Comparison of ENCODE assay signal across 1 cellular context in the genomic region with DNA sequence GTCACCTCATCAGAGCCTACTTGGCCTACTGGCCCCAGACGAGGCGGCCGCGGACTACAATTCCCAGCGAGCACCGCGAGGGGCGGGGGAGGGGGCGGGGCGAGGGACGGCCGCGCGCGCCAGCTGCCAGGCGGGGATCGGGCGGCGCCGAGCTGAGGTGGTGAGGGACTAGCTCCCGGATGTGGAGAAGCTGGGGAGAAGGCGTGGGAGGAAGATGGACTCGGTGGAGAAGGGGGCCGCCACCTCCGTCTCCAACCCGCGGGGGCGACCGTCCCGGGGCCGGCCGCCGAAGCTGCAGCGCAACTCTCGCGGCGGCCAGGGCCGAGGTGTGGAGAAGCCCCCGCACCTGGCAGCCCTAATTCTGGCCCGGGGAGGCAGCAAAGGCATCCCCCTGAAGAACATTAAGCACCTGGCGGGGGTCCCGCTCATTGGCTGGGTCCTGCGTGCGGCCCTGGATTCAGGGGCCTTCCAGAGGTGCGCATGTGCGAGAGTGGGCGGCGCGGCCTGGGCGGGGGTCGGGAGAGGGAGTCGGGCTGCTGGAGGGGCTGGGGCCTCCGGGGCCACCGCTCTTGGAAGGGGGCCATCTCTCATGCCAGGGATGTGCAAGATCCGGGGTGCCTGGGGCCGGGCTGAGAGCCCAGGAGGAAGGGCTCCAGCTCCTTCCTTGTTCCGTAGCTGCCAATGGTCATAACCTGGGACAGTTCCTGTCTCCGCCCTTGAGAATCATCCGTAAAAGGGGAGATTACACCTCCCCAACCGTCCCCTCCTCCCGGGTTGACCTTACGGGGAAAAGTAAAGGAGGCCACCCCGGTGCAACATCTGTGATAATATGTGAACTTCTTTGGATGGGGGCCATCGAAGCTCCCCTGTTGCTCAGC.
A peak's percentile ranks its signal among the peaks of the same experiment; 100 is the strongest.
TF ChIP-seq lines count a peak whose summit lies in the region.

A gene (plus strand): TSS at position 129 of the 878 bp plus-strand sequence. CDS start 86 bp downstream, at position 215.

TF ChIP-seq in K562, 482 proteins besides CTCF, POLR2A, EP300 and RAD21 (continued from another document and continues in another):
- TF ChIP-seq, protein P1, sequence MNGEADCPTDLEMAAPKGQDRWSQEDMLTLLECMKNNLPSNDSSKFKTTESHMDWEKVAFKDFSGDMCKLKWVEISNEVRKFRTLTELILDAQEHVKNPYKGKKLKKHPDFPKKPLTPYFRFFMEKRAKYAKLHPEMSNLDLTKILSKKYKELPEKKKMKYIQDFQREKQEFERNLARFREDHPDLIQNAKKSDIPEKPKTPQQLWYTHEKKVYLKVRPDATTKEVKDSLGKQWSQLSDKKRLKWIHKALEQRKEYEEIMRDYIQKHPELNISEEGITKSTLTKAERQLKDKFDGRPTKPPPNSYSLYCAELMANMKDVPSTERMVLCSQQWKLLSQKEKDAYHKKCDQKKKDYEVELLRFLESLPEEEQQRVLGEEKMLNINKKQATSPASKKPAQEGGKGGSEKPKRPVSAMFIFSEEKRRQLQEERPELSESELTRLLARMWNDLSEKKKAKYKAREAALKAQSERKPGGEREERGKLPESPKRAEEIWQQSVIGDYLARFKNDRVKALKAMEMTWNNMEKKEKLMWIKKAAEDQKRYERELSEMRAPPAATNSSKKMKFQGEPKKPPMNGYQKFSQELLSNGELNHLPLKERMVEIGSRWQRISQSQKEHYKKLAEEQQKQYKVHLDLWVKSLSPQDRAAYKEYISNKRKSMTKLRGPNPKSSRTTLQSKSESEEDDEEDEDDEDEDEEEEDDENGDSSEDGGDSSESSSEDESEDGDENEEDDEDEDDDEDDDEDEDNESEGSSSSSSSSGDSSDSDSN (IDR thresholded peaks at IDR 0.05; ENCODE audit: borderline replicate concordance in 1 of 2, low read depth in 2 of 2, low read length in 2 of 2): peak in 1 of 2 experiments; percentile 66; a peak in 1 of 4 replicates
- TF ChIP-seq, protein P2, sequence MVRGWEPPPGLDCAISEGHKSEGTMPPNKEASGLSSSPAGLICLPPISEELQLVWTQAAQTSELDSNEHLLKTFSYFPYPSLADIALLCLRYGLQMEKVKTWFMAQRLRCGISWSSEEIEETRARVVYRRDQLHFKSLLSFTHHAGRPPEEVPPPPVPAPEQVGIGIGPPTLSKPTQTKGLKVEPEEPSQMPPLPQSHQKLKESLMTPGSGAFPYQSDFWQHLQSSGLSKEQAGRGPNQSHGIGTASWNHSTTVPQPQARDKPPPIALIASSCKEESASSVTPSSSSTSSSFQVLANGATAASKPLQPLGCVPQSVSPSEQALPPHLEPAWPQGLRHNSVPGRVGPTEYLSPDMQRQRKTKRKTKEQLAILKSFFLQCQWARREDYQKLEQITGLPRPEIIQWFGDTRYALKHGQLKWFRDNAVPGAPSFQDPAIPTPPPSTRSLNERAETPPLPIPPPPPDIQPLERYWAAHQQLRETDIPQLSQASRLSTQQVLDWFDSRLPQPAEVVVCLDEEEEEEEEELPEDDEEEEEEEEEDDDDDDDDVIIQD (CRISPR knock-in tag; IDR thresholded peaks at IDR 0.05): no peak
- TF ChIP-seq GABPB1 (CRISPR knock-in tag; IDR thresholded peaks at IDR 0.05) (0 out of 2 replicates have a peak, but pooled peaks have one; percentile 27), TBL1XR1 (IDR thresholded peaks at IDR 0.05; ENCODE audit: low read length in 2 of 2) (peak; percentile 51 to 69; a peak in 1 of 4 replicates), HIVEP1 (CRISPR knock-in tag; IDR thresholded peaks at IDR 0.05) (no peak), MED1 (CRISPR knock-in tag; IDR thresholded peaks at IDR 0.05; ENCODE audit: borderline replicate concordance) (no peak), HDAC6 (IDR thresholded peaks at IDR 0.05; ENCODE audit: low read depth, low read length) (no peak), SLC30A9 (CRISPR knock-in tag; IDR thresholded peaks at IDR 0.05) (no peak), ZNF695 (CRISPR knock-in tag; IDR thresholded peaks at IDR 0.05) (no peak), SUPT5H (IDR thresholded peaks at IDR 0.05) (peak; percentile 71), BCL6 (CRISPR knock-in tag; IDR thresholded peaks at IDR 0.05) (no peak), ETV6 (IDR thresholded peaks at IDR 0.05; ENCODE audit: borderline replicate concordance in 1 of 2, low read depth in 2 of 2, low read length in 1 of 2) (no peak), ETV6 (CRISPR knock-in tag; IDR thresholded peaks at IDR 0.05; ENCODE audit: borderline replicate concordance) (no peak), ZNF699 (CRISPR knock-in tag; IDR thresholded peaks at IDR 0.05; ENCODE audit: insufficient replicate concordance) (no peak), ZNF764 (CRISPR knock-in tag; IDR thresholded peaks at IDR 0.05; ENCODE audit: low read depth) (no peak), ZNF354B (CRISPR knock-in tag; IDR thresholded peaks at IDR 0.05) (no peak), ZBTB8A (IDR thresholded peaks at IDR 0.05; ENCODE audit: partially characterized antibody) (no peak), DNMT1 (IDR thresholded peaks at IDR 0.05) (no peak), MYC (IDR thresholded peaks at IDR 0.05; ENCODE audit: low read depth, low read length) (peak; percentile 43; the same call in 1 of the 2 replicates), MYC (CRISPR knock-in tag; IDR thresholded peaks at IDR 0.05; ENCODE audit: borderline replicate concordance, low read depth) (no peak), NBN (IDR thresholded peaks at IDR 0.05; ENCODE audit: low read depth) (no peak), RBFOX2 (IDR thresholded peaks at IDR 0.05; ENCODE audit: low read depth, low read length) (peak; percentile 93), EWSR1 (IDR thresholded peaks at IDR 0.05; ENCODE audit: borderline replicate concordance, low read depth, partially characterized antibody) (no peak), SIN3B (IDR thresholded peaks at IDR 0.05; ENCODE audit: low read depth) (no peak), LARP7 (IDR thresholded peaks at IDR 0.05) (no peak), MCM2 (IDR thresholded peaks at IDR 0.05; ENCODE audit: low read depth) (no peak), RBM22 (IDR thresholded peaks at IDR 0.05; ENCODE audit: low read depth, low read length, poor library complexity, severe bottlenecking) (no peak), TEAD1 (CRISPR knock-in tag; IDR thresholded peaks at IDR 0.05) (no peak), RCOR1 (IDR thresholded peaks at IDR 0.05; ENCODE audit: borderline replicate concordance in 1 of 2, low read depth in 2 of 2, low read length in 2 of 2) (peak in 1 of 2 experiments; percentile 67; a peak in 2 of 4 replicates), ZNF239 (CRISPR knock-in tag; IDR thresholded peaks at IDR 0.05) (no peak), HEY1 (CRISPR knock-in tag; IDR thresholded peaks at IDR 0.05; ENCODE audit: borderline replicate concordance) (no peak), HOXB6 (CRISPR knock-in tag; IDR thresholded peaks at IDR 0.05; ENCODE audit: borderline replicate concordance) (no peak)
- TF ChIP-seq, protein P3, sequence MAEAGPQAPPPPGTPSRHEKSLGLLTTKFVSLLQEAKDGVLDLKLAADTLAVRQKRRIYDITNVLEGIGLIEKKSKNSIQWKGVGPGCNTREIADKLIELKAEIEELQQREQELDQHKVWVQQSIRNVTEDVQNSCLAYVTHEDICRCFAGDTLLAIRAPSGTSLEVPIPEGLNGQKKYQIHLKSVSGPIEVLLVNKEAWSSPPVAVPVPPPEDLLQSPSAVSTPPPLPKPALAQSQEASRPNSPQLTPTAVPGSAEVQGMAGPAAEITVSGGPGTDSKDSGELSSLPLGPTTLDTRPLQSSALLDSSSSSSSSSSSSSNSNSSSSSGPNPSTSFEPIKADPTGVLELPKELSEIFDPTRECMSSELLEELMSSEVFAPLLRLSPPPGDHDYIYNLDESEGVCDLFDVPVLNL (CRISPR knock-in tag; IDR thresholded peaks at IDR 0.05; ENCODE audit: low read depth): no peak
- TF ChIP-seq, protein P4, sequence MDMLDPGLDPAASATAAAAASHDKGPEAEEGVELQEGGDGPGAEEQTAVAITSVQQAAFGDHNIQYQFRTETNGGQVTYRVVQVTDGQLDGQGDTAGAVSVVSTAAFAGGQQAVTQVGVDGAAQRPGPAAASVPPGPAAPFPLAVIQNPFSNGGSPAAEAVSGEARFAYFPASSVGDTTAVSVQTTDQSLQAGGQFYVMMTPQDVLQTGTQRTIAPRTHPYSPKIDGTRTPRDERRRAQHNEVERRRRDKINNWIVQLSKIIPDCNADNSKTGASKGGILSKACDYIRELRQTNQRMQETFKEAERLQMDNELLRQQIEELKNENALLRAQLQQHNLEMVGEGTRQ (CRISPR knock-in tag; IDR thresholded peaks at IDR 0.05): no peak
- TF ChIP-seq, protein P5, sequence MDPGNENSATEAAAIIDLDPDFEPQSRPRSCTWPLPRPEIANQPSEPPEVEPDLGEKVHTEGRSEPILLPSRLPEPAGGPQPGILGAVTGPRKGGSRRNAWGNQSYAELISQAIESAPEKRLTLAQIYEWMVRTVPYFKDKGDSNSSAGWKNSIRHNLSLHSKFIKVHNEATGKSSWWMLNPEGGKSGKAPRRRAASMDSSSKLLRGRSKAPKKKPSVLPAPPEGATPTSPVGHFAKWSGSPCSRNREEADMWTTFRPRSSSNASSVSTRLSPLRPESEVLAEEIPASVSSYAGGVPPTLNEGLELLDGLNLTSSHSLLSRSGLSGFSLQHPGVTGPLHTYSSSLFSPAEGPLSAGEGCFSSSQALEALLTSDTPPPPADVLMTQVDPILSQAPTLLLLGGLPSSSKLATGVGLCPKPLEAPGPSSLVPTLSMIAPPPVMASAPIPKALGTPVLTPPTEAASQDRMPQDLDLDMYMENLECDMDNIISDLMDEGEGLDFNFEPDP (CRISPR knock-in tag; IDR thresholded peaks at IDR 0.05): no peak
- TF ChIP-seq, protein P6, sequence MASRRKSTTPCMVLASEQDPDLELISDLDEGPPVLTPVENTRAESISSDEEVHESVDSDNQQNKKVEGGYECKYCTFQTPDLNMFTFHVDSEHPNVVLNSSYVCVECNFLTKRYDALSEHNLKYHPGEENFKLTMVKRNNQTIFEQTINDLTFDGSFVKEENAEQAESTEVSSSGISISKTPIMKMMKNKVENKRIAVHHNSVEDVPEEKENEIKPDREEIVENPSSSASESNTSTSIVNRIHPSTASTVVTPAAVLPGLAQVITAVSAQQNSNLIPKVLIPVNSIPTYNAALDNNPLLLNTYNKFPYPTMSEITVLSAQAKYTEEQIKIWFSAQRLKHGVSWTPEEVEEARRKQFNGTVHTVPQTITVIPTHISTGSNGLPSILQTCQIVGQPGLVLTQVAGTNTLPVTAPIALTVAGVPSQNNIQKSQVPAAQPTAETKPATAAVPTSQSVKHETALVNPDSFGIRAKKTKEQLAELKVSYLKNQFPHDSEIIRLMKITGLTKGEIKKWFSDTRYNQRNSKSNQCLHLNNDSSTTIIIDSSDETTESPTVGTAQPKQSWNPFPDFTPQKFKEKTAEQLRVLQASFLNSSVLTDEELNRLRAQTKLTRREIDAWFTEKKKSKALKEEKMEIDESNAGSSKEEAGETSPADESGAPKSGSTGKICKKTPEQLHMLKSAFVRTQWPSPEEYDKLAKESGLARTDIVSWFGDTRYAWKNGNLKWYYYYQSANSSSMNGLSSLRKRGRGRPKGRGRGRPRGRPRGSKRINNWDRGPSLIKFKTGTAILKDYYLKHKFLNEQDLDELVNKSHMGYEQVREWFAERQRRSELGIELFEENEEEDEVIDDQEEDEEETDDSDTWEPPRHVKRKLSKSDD (conservative IDR thresholded peaks at IDR 0.05; ENCODE audit: low read length): no peak
- TF ChIP-seq, protein P7, sequence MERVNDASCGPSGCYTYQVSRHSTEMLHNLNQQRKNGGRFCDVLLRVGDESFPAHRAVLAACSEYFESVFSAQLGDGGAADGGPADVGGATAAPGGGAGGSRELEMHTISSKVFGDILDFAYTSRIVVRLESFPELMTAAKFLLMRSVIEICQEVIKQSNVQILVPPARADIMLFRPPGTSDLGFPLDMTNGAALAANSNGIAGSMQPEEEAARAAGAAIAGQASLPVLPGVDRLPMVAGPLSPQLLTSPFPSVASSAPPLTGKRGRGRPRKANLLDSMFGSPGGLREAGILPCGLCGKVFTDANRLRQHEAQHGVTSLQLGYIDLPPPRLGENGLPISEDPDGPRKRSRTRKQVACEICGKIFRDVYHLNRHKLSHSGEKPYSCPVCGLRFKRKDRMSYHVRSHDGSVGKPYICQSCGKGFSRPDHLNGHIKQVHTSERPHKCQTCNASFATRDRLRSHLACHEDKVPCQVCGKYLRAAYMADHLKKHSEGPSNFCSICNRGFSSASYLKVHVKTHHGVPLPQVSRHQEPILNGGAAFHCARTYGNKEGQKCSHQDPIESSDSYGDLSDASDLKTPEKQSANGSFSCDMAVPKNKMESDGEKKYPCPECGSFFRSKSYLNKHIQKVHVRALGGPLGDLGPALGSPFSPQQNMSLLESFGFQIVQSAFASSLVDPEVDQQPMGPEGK (CRISPR knock-in tag; IDR thresholded peaks at IDR 0.05; ENCODE audit: borderline replicate concordance): no peak
- TF ChIP-seq, protein P8, sequence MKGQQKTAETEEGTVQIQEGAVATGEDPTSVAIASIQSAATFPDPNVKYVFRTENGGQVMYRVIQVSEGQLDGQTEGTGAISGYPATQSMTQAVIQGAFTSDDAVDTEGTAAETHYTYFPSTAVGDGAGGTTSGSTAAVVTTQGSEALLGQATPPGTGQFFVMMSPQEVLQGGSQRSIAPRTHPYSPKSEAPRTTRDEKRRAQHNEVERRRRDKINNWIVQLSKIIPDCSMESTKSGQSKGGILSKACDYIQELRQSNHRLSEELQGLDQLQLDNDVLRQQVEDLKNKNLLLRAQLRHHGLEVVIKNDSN (CRISPR knock-in tag; IDR thresholded peaks at IDR 0.05): no peak
- TF ChIP-seq, protein P9, sequence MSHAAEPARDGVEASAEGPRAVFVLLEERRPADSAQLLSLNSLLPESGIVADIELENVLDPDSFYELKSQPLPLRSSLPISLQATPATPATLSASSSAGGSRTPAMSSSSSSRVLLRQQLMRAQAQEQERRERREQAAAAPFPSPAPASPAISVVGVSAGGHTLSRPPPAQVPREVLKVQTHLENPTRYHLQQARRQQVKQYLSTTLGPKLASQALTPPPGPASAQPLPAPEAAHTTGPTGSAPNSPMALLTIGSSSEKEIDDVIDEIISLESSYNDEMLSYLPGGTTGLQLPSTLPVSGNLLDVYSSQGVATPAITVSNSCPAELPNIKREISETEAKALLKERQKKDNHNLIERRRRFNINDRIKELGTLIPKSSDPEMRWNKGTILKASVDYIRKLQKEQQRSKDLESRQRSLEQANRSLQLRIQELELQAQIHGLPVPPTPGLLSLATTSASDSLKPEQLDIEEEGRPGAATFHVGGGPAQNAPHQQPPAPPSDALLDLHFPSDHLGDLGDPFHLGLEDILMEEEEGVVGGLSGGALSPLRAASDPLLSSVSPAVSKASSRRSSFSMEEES (CRISPR knock-in tag; IDR thresholded peaks at IDR 0.05): no peak
- TF ChIP-seq, protein P10, sequence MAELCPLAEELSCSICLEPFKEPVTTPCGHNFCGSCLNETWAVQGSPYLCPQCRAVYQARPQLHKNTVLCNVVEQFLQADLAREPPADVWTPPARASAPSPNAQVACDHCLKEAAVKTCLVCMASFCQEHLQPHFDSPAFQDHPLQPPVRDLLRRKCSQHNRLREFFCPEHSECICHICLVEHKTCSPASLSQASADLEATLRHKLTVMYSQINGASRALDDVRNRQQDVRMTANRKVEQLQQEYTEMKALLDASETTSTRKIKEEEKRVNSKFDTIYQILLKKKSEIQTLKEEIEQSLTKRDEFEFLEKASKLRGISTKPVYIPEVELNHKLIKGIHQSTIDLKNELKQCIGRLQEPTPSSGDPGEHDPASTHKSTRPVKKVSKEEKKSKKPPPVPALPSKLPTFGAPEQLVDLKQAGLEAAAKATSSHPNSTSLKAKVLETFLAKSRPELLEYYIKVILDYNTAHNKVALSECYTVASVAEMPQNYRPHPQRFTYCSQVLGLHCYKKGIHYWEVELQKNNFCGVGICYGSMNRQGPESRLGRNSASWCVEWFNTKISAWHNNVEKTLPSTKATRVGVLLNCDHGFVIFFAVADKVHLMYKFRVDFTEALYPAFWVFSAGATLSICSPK (IDR thresholded peaks at IDR 0.05; ENCODE audit: borderline replicate concordance): no peak
